In genomic region chr19:14416743-14417214, GRCh38 we compare ENCODE assay signal across 1 cellular context.
TF ChIP-seq lines count a peak whose summit lies in the region.

No MANE protein-coding gene starts in this region.

TF ChIP-seq in GM12878, 131 proteins besides CTCF, POLR2A, EP300 and RAD21:
- TF ChIP-seq POLR2AphosphoS5 (IDR thresholded peaks at IDR 0.05; ENCODE audit: low read length) (0 out of 2 replicates have a peak, but pooled peaks have one; percentile 20), ZBTB33 (IDR thresholded peaks at IDR 0.05) (no peak), SUPT20H (IDR thresholded peaks at IDR 0.05; ENCODE audit: borderline replicate concordance, control insufficient read depth, low read depth, low read length) (no peak)
